In genomic region chr1:168709407-168709891, GRCh38 we compare ENCODE assay signal across 8 cellular contexts. TPM values are rescaled to one million over a fixed set of nuclear protein-coding genes. Genes with fewer than 3 reads are reported as not detected.
A peak's percentile ranks its signal among the peaks of the same experiment; 100 is the strongest.
DNase-seq lines count a peak whose midpoint lies in the region; ATAC-seq and TF ChIP-seq lines count a peak whose summit lies in the region.
"Had no signal": no experiment of that assay in that cellular context is flagged by ENCODE, and none has a peak within 500 bp of the region (broad histone marks: within the 10 kb centered on the region; RNA-seq: fewer than 3 reads in every experiment).

No MANE protein-coding gene starts in this region.

- H3K23ac ChIP-seq in mesenchymal stem cell (ENCODE audit: low read length in 2 of 2), result no peak overlapping the region

- no peaks in the 10 kb centered on the region for H3K79me1 ChIP-seq in mesenchymal stem cell (replicated peaks; ENCODE audit: low read length, poor library complexity, severe bottlenecking)

- TF ChIP-seq CTCF in colonic mucosa (IDR thresholded peaks at IDR 0.05) (no peak), upper lobe of right lung (IDR thresholded peaks at IDR 0.05) (no peak), lower leg skin (IDR thresholded peaks at IDR 0.05) (no peak)

- H3K4me3 ChIP-seq in colonic mucosa, result no peak overlapping the region
- H3K4me3 ChIP-seq in mesenchymal stem cell (ENCODE audit: insufficient read depth in 1 of 2, low read depth in 1 of 2, low read length in 2 of 2), result peak overlapping the region in 1 of 2 experiments; percentile 61
- H3K4me3 ChIP-seq in upper lobe of right lung, result no peak overlapping the region
- no peak overlapping the region for H3K4me3 ChIP-seq in lower leg skin (ENCODE audit: low read depth, poor library complexity, severe bottlenecking)
- H3K4me3 ChIP-seq: SK-N-MC had no signal

- H3K9me3 ChIP-seq in colonic mucosa (no peaks in the 10 kb centered on the region), mesenchymal stem cell (ENCODE audit: control insufficient read depth, low read length) (no peaks in the 10 kb centered on the region), upper lobe of right lung (no peaks in the 10 kb centered on the region)

- H3K4me1 Mint-ChIP-seq in activated naive CD4-positive, alpha-beta T cell treated with anti-CD3 and anti-CD28 coated beads for 36 hours (ENCODE audit: low read depth), result no peaks in the 10 kb centered on the region

- no peak overlapping the region for H2BK120ac ChIP-seq in mesenchymal stem cell (ENCODE audit: low read depth, low read length)

- H3K27me3 ChIP-seq in colonic mucosa (no peaks in the 10 kb centered on the region), mesenchymal stem cell (ENCODE audit: control insufficient read depth in 1 of 2, insufficient read depth in 1 of 2, low read length in 2 of 2) (peaks cover 0 to 6% of the 10 kb centered on the region in 2 experiments), upper lobe of right lung (no peaks in the 10 kb centered on the region)

- H4K91ac ChIP-seq in mesenchymal stem cell (ENCODE audit: low read length), result no peak overlapping the region

- 55% methylated on average over 5 of the region's 7 CpGs for WGBS in mesenchymal stem cell
- 29 to 44% methylated on average over 7 of the region's 7 CpGs for WGBS in lower leg skin, 2 donors

- DNase-seq in NCI-H146 treated with DMSO at 0.1 percent for 48 hours (lab: John Stamatoyannopoulos, UW; ENCODE audit: unreplicated experiment), result peak; percentile 52
- peak; percentile 54 for DNase-seq in colonic mucosa
- peak; percentile 81 for DNase-seq in mesenchymal stem cell
- no peak for DNase-seq in upper lobe of right lung
- DNase-seq in activated naive CD4-positive, alpha-beta T cell treated with anti-CD3 and anti-CD28 coated beads for 36 hours, result no peak
- DNase-seq in D341Med (ENCODE audit: low spot score), result no peak
- no peak for DNase-seq in lower leg skin (ENCODE audit: low spot score in 2 of 2)

- H2BK5ac ChIP-seq in mesenchymal stem cell (ENCODE audit: low read depth, low read length, poor library complexity, severe bottlenecking), result no peak overlapping the region

- no peak overlapping the region for H3K4me3 Mint-ChIP-seq in activated naive CD4-positive, alpha-beta T cell treated with anti-CD3 and anti-CD28 coated beads for 36 hours

- no peak overlapping the region for H3K18ac ChIP-seq in mesenchymal stem cell (ENCODE audit: low read depth in 1 of 2, low read length in 2 of 2)

- peak overlapping the region; percentile 65 for H2AK5ac ChIP-seq in mesenchymal stem cell (ENCODE audit: low read length, severe bottlenecking)

- H3K27ac ChIP-seq in colonic mucosa (peak overlapping the region; percentile 19), mesenchymal stem cell (ENCODE audit: low read length, poor library complexity, severe bottlenecking) (peak overlapping the region; percentile 5), upper lobe of right lung (peak overlapping the region; percentile 65)
- H3K27ac ChIP-seq: SK-N-MC had no signal

- peaks cover 11% of the 10 kb centered on the region for H3K27me3 Mint-ChIP-seq in activated naive CD4-positive, alpha-beta T cell treated with anti-CD3 and anti-CD28 coated beads for 36 hours (ENCODE audit: low read depth)

- H2BK12ac ChIP-seq in mesenchymal stem cell (ENCODE audit: low read length in 2 of 2), result no peak overlapping the region

- no peak overlapping the region for H4K8ac ChIP-seq in mesenchymal stem cell (ENCODE audit: low read length)

- no peak overlapping the region for H2AFZ ChIP-seq in mesenchymal stem cell (ENCODE audit: low read depth, low read length)

- H3K9me3 Mint-ChIP-seq in activated naive CD4-positive, alpha-beta T cell treated with anti-CD3 and anti-CD28 coated beads for 36 hours, result no peaks in the 10 kb centered on the region

- CTCF ChIA-PET in activated naive CD4-positive, alpha-beta T cell treated with anti-CD3 and anti-CD28 coated beads for 36 hours (lab: Charles Lee), result no interaction called here

- no peak for TF ChIP-seq POLR2A in lower leg skin (IDR thresholded peaks at IDR 0.05)

- no peak overlapping the region for H3K4ac ChIP-seq in mesenchymal stem cell (ENCODE audit: low read depth in 1 of 2, low read length in 2 of 2)

- H2BK15ac ChIP-seq in mesenchymal stem cell (ENCODE audit: low read depth, poor library complexity, severe bottlenecking), result no peak overlapping the region

- H3K36me3 ChIP-seq in colonic mucosa, result no peaks in the 10 kb centered on the region
- H3K36me3 ChIP-seq in mesenchymal stem cell (ENCODE audit: control insufficient read depth in 1 of 2, insufficient read depth in 2 of 2, low read depth in 1 of 2, low read length in 2 of 2), result no peaks in the 10 kb centered on the region
- no peaks in the 10 kb centered on the region for H3K36me3 ChIP-seq in upper lobe of right lung

- H3K4me1 ChIP-seq in colonic mucosa, result no peaks in the 10 kb centered on the region
- peaks cover 4% of the 10 kb centered on the region for H3K4me1 ChIP-seq in mesenchymal stem cell (ENCODE audit: control insufficient read depth, insufficient read depth, low read depth, low read length)
- peaks cover 4% of the 10 kb centered on the region for H3K4me1 ChIP-seq in upper lobe of right lung

- H3K9ac ChIP-seq in colonic mucosa (ENCODE audit: low read depth in 2 of 2, low read length in 2 of 2), result no peak overlapping the region
- H3K9ac ChIP-seq in mesenchymal stem cell (ENCODE audit: low read length), result peak overlapping the region; percentile 90

- H3K36me3 Mint-ChIP-seq in activated naive CD4-positive, alpha-beta T cell treated with anti-CD3 and anti-CD28 coated beads for 36 hours (ENCODE audit: low read depth), result no peaks in the 10 kb centered on the region

- intact Hi-C loops in colonic mucosa (cut with DNase I) (no loop called here), upper lobe of right lung (cut with DNase I) (no loop called here), lower leg skin (cut with DNase I; ENCODE audit: low total_unique reads) (no loop called here)
- intact Hi-C loops in activated naive CD4-positive, alpha-beta T cell treated with anti-CD3 and anti-CD28 coated beads for 36 hours (cut with micrococcal nuclease), result no loop called here

- no peak overlapping the region for H3K4me2 ChIP-seq in mesenchymal stem cell (ENCODE audit: low read length, poor library complexity, severe bottlenecking)

- no peak overlapping the region for H3K14ac ChIP-seq in mesenchymal stem cell (ENCODE audit: low read length in 2 of 2)

- no peak overlapping the region for H3K27ac Mint-ChIP-seq in activated naive CD4-positive, alpha-beta T cell treated with anti-CD3 and anti-CD28 coated beads for 36 hours

- ATAC-seq in upper lobe of right lung, result peak; percentile 16

RNA-seq across cellular contexts. Expression of gene DPT, which starts 19.6 kb away (rescaled TPM):
- total RNA-seq in colonic mucosa (10 to 100 TPM in 1 of 2 donors, 1 to 10 TPM in 1; 1.2 to 16.2 TPM), upper lobe of right lung (44.7 TPM), lower leg skin (10 to 100 TPM in 2 of 4 donors, 1 to 10 TPM in 2; 6.1 to 32.9 (median 19.1) TPM)
- polyA plus RNA-seq in mesenchymal stem cell (2013, experiment 1 of 2), result not detected
- not detected for polyA plus RNA-seq in mesenchymal stem cell (2013, experiment 2 of 2)
- not detected for total RNA-seq in activated naive CD4-positive, alpha-beta T cell treated with anti-CD3 and anti-CD28 coated beads for 36 hours

Comparison
In these comparisons a context has a peak if more than half of its experiments do, and no peak if none do; other contexts are left out.
1. DNase-seq: peak in NCI-H146 treated with DMSO at 0.1 percent for 48 hours (single experiment), colonic mucosa (single experiment) and mesenchymal stem cell (single experiment); none in upper lobe of right lung (single experiment), activated naive CD4-positive, alpha-beta T cell treated with anti-CD3 and anti-CD28 coated beads for 36 hours (single experiment), D341Med (single experiment) and lower leg skin (0 of 2).
2. H3K27ac ChIP-seq: peak in every context shown above with its lines; median percentile 65 in upper lobe of right lung; 19 in colonic mucosa; 5 in mesenchymal stem cell.